Comparison of ENCODE assay signal across 32 cellular contexts in the genomic region with DNA sequence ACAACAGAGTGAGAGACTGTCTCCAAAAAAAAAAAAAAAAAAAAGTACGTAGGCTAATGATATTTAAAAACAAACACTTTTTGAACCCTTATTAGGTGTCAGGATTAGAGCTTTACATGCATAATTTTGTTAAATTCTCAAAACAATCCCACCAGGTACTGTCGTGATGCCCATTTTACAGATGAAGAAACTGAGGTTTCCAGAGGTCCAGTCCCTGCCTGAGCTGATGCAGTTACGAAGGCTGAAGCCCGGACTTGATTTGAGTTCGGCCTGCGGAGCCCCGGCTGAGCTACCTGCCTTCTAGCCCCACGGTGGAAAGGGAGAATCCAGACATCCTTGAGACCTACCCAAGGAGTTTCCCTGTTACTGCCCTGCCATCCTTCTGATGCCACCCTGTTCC.
"Had no signal": no experiment of that assay in that cellular context is flagged by ENCODE, and none has a peak within 500 bp of the region (broad histone marks: within the 10 kb centered on the region; RNA-seq: fewer than 3 reads in every experiment).

No MANE protein-coding gene starts in this region.

- H3K4me1 ChIP-seq: ascending aorta had no signal

- H3K9me3 ChIP-seq: ascending aorta had no signal

- H3K27me3 ChIP-seq: ascending aorta had no signal

- H3K36me3 ChIP-seq: ascending aorta, cardiac muscle cell had no signal

- H3K27ac ChIP-seq: ascending aorta, cardiac muscle cell, VCaP had no signal

- H3K4me3 ChIP-seq: ascending aorta, cardiac muscle cell had no signal

- DNase-seq: activated B cell treated with CpG ODN at 0.5 μM for 24 hours; activated CD4-positive, alpha-beta memory T cell treated with anti-CD3 and anti-CD28 coated beads for 36 hours; activated CD4-positive, alpha-beta T cell treated with anti-CD3 and anti-CD28 coated beads for 4 hours; activated CD4-positive, alpha-beta T cell treated with anti-CD3 and anti-CD28 coated beads, Interleukin-2, amount 10 ng/mL, durations not matched to agents 24 days and 14 days; activated CD4-positive, alpha-beta T cell treated with anti-CD3 and anti-CD28 coated beads, Interleukin-2, amount 50 U/mL, for 1 hour; activated CD4-positive, alpha-beta T cell treated with anti-CD3 and anti-CD28 coated beads, Interleukin-2, amount 50 U/mL, for 4 hours; activated CD4-positive, CD25-positive, alpha-beta regulatory T cell treated with anti-CD3 and anti-CD28 coated beads, Interleukin-2, amount 50 U/mL, for 72 hours; activated CD8-positive, alpha-beta memory T cell treated with anti-CD3 and anti-CD28 coated beads, Interleukin-2, amount 50 U/mL, for 4 hours; activated CD8-positive, alpha-beta T cell treated with anti-CD3 and anti-CD28 coated beads for 36 hours; activated effector memory CD4-positive, alpha-beta T cell treated with anti-CD3 and anti-CD28 coated beads, Interleukin-2, amount 50 U/mL, for 16 hours; activated gamma-delta T cell treated with Interleukin-2 at 50 U/mL for 16 hours; activated naive CD4-positive, alpha-beta T cell; activated naive CD4-positive, alpha-beta T cell treated with anti-CD3 and anti-CD28 coated beads, Interleukin-2, amount 10 ng/mL, durations not matched to agents 7 days and 5 days; activated naive CD8-positive, alpha-beta T cell treated with anti-CD3 and anti-CD28 coated beads, Interleukin-2, amount 10 ng/mL, durations not matched to agents 7 days and 5 days; activated naive CD8-positive, alpha-beta T cell treated with anti-CD3 and anti-CD28 coated beads, Interleukin-2, amount 50 U/mL, for 24 hours; activated T-cell treated with anti-CD3 and anti-CD28 coated beads for 4 hours; activated T-cell treated with anti-CD3 and anti-CD28 coated beads, Interleukin-2, amount 50 U/mL, for 1 hour; activated T-cell treated with anti-CD3 and anti-CD28 coated beads, Interleukin-2, amount 50 U/mL, for 4 hours; activated T-cell treated with anti-CD3 and anti-CD28 coated beads, Interleukin-2, amount 50 U/mL, for 72 hours; amygdala; anterior cingulate cortex; caudate nucleus; cerebellar nuclear complex; T-helper 1 cell; T-helper 2 cell; T-helper 9 cell had no signal

- FAIRE-seq: bronchial epithelial cell, TTC549 had no signal

- ATAC-seq: activated CD8-positive, alpha-beta T cell treated with anti-CD3 and anti-CD28 coated beads for 36 hours; activated naive CD8-positive, alpha-beta T cell treated with anti-CD3 and anti-CD28 coated beads, Interleukin-2, amount 50 U/mL, for 24 hours; activated T-cell treated with anti-CD3 and anti-CD28 coated beads, Interleukin-2, amount 50 U/mL, for 4 hours; activated T-cell treated with anti-CD3 and anti-CD28 coated beads, Interleukin-2, amount 50 U/mL, for 72 hours; activated T-helper 17 cell treated with anti-CD3 and anti-CD28 coated beads, Interleukin-2, amount 50 U/mL, for 72 hours had no signal
